In genomic region chr3:46053743-46054515, GRCh38 we compare ENCODE assay signal across 10 cellular contexts. TPM values are rescaled to one million over a fixed set of nuclear protein-coding genes. Genes with fewer than 3 reads are reported as not detected.
"Had no signal": no experiment of that assay in that cellular context is flagged by ENCODE, and none has a peak within 500 bp of the region (broad histone marks: within the 10 kb centered on the region; RNA-seq: fewer than 3 reads in every experiment).

No MANE protein-coding gene starts in this region.

RNA-seq across cellular contexts. Expression of gene XCR1, which starts 26.6 kb away (rescaled TPM):
- total RNA-seq: activated CD4-positive, alpha-beta T cell treated with anti-CD3 and anti-CD28 coated beads for 36 hours; activated naive CD4-positive, alpha-beta T cell treated with anti-CD3 and anti-CD28 coated beads for 36 hours; activated naive CD4-positive, alpha-beta T cell treated with anti-CD3 and anti-CD28 coated beads, Interleukin-2, amount 50 U/mL, for 72 hours; activated T-cell treated with anti-CD3 and anti-CD28 coated beads, Interleukin-2, amount 50 U/mL, for 4 hours; astrocyte; body of pancreas; cardiac septum; MCF 10A; Right ventricle myocardium superior; SJCRH30 had no signal
